Comparison of ENCODE assay signal across 1 cellular context in the genomic region with DNA sequence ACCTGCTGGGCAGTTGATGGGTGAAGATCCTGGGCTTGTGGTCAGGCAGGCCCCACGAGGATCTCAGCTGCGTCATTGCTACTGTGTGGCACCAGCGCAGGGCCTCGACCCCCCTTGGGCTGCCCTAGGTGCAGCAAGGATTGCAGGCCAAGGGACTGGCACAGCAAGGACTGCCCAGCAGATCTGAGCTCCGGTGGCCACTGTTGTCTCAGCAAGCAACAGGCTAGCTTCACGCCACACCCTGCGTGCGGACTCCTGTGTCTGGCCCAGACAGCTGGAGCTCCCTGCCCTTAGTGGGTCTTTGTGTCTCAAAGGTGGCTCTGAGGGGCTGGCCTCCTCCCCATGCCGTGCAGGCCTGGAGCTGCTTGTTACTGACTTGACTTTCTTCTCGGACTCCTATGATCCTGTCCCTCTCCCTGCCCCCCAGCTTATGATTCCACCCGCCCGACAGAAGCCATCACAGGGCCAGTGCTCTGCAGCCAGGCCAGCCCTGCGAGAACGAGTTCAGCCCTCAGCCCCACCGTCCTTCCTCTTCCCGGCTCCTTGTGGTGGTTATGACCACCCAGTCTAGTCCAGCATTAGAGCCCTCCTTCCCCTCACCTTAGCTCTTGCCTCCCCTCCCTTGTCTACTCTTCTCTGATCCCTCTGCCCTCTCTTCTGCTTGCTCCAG.
TF ChIP-seq lines count a peak whose summit lies in the region.

No MANE protein-coding gene starts in this region.

TF ChIP-seq in GM23338, 12 proteins besides CTCF, POLR2A, EP300 and RAD21 (continued from another document):
- TF ChIP-seq, protein P1, sequence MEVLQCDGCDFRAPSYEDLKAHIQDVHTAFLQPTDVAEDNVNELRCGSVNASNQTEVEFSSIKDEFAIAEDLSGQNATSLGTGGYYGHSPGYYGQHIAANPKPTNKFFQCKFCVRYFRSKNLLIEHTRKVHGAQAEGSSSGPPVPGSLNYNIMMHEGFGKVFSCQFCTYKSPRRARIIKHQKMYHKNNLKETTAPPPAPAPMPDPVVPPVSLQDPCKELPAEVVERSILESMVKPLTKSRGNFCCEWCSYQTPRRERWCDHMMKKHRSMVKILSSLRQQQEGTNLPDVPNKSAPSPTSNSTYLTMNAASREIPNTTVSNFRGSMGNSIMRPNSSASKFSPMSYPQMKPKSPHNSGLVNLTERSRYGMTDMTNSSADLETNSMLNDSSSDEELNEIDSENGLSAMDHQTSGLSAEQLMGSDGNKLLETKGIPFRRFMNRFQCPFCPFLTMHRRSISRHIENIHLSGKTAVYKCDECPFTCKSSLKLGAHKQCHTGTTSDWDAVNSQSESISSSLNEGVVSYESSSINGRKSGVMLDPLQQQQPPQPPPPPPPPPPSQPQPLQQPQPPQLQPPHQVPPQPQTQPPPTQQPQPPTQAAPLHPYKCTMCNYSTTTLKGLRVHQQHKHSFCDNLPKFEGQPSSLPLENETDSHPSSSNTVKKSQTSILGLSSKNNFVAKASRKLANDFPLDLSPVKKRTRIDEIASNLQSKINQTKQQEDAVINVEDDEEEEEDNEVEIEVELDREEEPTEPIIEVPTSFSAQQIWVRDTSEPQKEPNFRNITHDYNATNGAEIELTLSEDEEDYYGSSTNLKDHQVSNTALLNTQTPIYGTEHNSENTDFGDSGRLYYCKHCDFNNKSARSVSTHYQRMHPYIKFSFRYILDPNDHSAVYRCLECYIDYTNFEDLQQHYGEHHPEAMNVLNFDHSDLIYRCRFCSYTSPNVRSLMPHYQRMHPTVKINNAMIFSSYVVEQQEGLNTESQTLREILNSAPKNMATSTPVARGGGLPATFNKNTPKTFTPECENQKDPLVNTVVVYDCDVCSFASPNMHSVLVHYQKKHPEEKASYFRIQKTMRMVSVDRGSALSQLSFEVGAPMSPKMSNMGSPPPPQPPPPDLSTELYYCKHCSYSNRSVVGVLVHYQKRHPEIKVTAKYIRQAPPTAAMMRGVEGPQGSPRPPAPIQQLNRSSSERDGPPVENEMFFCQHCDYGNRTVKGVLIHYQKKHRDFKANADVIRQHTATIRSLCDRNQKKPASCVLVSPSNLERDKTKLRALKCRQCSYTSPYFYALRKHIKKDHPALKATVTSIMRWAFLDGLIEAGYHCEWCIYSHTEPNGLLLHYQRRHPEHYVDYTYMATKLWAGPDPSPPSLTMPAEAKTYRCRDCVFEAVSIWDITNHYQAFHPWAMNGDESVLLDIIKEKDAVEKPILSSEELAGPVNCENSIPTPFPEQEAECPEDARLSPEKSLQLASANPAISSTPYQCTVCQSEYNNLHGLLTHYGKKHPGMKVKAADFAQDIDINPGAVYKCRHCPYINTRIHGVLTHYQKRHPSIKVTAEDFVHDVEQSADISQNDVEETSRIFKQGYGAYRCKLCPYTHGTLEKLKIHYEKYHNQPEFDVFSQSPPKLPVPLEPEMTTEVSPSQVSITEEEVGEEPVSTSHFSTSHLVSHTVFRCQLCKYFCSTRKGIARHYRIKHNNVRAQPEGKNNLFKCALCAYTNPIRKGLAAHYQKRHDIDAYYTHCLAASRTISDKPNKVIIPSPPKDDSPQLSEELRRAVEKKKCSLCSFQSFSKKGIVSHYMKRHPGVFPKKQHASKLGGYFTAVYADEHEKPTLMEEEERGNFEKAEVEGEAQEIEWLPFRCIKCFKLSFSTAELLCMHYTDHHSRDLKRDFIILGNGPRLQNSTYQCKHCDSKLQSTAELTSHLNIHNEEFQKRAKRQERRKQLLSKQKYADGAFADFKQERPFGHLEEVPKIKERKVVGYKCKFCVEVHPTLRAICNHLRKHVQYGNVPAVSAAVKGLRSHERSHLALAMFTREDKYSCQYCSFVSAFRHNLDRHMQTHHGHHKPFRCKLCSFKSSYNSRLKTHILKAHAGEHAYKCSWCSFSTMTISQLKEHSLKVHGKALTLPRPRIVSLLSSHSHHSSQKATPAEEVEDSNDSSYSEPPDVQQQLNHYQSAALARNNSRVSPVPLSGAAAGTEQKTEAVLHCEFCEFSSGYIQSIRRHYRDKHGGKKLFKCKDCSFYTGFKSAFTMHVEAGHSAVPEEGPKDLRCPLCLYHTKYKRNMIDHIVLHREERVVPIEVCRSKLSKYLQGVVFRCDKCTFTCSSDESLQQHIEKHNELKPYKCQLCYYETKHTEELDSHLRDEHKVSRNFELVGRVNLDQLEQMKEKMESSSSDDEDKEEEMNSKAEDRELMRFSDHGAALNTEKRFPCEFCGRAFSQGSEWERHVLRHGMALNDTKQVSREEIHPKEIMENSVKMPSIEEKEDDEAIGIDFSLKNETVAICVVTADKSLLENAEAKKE (CRISPR knock-in tag; IDR thresholded peaks at IDR 0.05) = no peak
- TF ChIP-seq ZNF114 (CRISPR knock-in tag; IDR thresholded peaks at IDR 0.05) (no peak), EZH2phosphoT487 (IDR thresholded peaks at IDR 0.05; ENCODE audit: unreplicated experiment) (no peak), STAT1 (IDR thresholded peaks at IDR 0.05; ENCODE audit: unreplicated experiment) (no peak), CREB1 (CRISPR knock-in tag; IDR thresholded peaks at IDR 0.05; ENCODE audit: low read depth) (no peak)
- TF ChIP-seq, protein P2, sequence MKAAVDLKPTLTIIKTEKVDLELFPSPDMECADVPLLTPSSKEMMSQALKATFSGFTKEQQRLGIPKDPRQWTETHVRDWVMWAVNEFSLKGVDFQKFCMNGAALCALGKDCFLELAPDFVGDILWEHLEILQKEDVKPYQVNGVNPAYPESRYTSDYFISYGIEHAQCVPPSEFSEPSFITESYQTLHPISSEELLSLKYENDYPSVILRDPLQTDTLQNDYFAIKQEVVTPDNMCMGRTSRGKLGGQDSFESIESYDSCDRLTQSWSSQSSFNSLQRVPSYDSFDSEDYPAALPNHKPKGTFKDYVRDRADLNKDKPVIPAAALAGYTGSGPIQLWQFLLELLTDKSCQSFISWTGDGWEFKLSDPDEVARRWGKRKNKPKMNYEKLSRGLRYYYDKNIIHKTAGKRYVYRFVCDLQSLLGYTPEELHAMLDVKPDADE (IDR thresholded peaks at IDR 0.05) = no peak
